In genomic region chr2:97796465-97797126, GRCh38 we compare ENCODE assay signal across 25 cellular contexts.
DNase-seq lines count a peak whose midpoint lies in the region; FAIRE-seq and TF ChIP-seq lines count a peak whose summit lies in the region.
"Had no signal": no experiment of that assay in that cellular context is flagged by ENCODE, and none has a peak within 500 bp of the region (broad histone marks: within the 10 kb centered on the region; RNA-seq: fewer than 3 reads in every experiment).

No MANE protein-coding gene starts in this region.

- H3K4me3 Mint-ChIP-seq in neural crest cell: no peak overlapping the region
- H3K4me3 Mint-ChIP-seq: CD14-positive monocyte; CD4-positive, alpha-beta T cell; CD8-positive, alpha-beta memory T cell had no signal

- H3K27me3 ChIP-seq in ectodermal cell (ENCODE audit: control insufficient read depth, insufficient read depth, low read length, poor library complexity, severe bottlenecking) (no peaks in the 10 kb centered on the region), prostate gland (replicated peaks; ENCODE audit: insufficient read depth) (no peaks in the 10 kb centered on the region)
- H3K27me3 ChIP-seq: BE2C; BLaER1 treated with 17β-estradiol and CSF1 and Interleukin-3, amounts not matched to agents 10 nM and 100 nM had no signal

- intact Hi-C loops in prostate gland (cut with DNase I): no loop called here

- H3K4me3 ChIP-seq in ectodermal cell (ENCODE audit: insufficient read depth, low read depth, low read length) (no peak overlapping the region), prostate gland (no peak overlapping the region)
- H3K4me3 ChIP-seq: A549; BLaER1 treated with 17β-estradiol and CSF1 and Interleukin-3, amounts not matched to agents 10 nM and 100 nM; GM23248 had no signal

- H3K36me3 ChIP-seq in ectodermal cell (ENCODE audit: control insufficient read depth, insufficient read depth, low read length) (peaks cover 13% of the 10 kb centered on the region), prostate gland (no peaks in the 10 kb centered on the region)
- H3K36me3 ChIP-seq: BE2C had no signal

- no peaks in the 10 kb centered on the region for H3K4me1 ChIP-seq in ectodermal cell (ENCODE audit: control insufficient read depth, insufficient read depth, low read length)
- H3K4me1 ChIP-seq in prostate gland (replicated peaks): no peaks in the 10 kb centered on the region
- H3K4me1 ChIP-seq: A549; BE2C; BLaER1 treated with 17β-estradiol and CSF1 and Interleukin-3, amounts not matched to agents 10 nM and 100 nM had no signal

- WGBS in ectodermal cell, 2 experiments: 93 to 98% methylated on average over 2 of the region's 2 CpGs
- WGBS in prostate gland: 40% methylated on average over 2 of the region's 2 CpGs

- TF ChIP-seq CTCF in neural crest cell (conservative IDR thresholded peaks at IDR 0.05): no peak
- TF ChIP-seq CTCF in prostate gland (IDR thresholded peaks at IDR 0.05): no peak

- DNase-seq in GM18507 (ENCODE audit: extremely low spot score, insufficient read length, low read depth) (no peak), amniotic epithelial cell (ENCODE audit: low read depth) (peak; percentile 20), neural crest cell (ENCODE audit: low read depth, low spot score) (no peak), superior temporal gyrus (ENCODE audit: extremely low spot score) (no peak), prostate gland (ENCODE audit: low spot score) (no peak)
- no peak for DNase-seq in stimulated activated CD4-positive, alpha-beta T cell treated with anti-CD3 and anti-CD28 coated beads, Interleukin-4, amount 100 ng/mL, for 4 hours
- DNase-seq: 8988T; ACHN; AML-193; BE2C; CD4-positive, alpha-beta T cell; CD8-positive, alpha-beta memory T cell; DMS 273 treated with DMSO at 0.1 percent for 48 hours; DND-41; GM23248; H7; HCEC 1CT had no signal

- H3K27ac ChIP-seq in ectodermal cell (ENCODE audit: insufficient read depth, low read depth, low read length, poor library complexity, severe bottlenecking): peak overlapping the region; percentile 13
- no peak overlapping the region for H3K27ac ChIP-seq in prostate gland
- H3K27ac ChIP-seq: A549; BLaER1 treated with 17β-estradiol and CSF1 and Interleukin-3, amounts not matched to agents 10 nM and 100 nM; GM23248 had no signal

- TF ChIP-seq POLR2A in prostate gland (IDR thresholded peaks at IDR 0.05): no peak

- peak; percentile 24 for FAIRE-seq in GM18507 (lab: Jason Lieb, UNC)
- FAIRE-seq: A549, D721Med, GM12892, GM19239, H1 had no signal

- no peaks in the 10 kb centered on the region for H3K27me3 Mint-ChIP-seq in neural crest cell (ENCODE audit: low read depth)
- H3K27me3 Mint-ChIP-seq: CD4-positive, alpha-beta T cell; CD8-positive, alpha-beta memory T cell had no signal

- peaks cover 17% of the 10 kb centered on the region for H3K36me3 Mint-ChIP-seq in neural crest cell (ENCODE audit: low read depth)

- H3K9me3 Mint-ChIP-seq in neural crest cell: no peaks in the 10 kb centered on the region
- H3K9me3 Mint-ChIP-seq: CD14-positive monocyte; CD4-positive, alpha-beta T cell; CD8-positive, alpha-beta memory T cell had no signal

- H3K4me1 Mint-ChIP-seq in neural crest cell: no peaks in the 10 kb centered on the region
- H3K4me1 Mint-ChIP-seq: CD14-positive monocyte; CD8-positive, alpha-beta memory T cell had no signal

- H3K9me3 ChIP-seq in ectodermal cell (ENCODE audit: control insufficient read depth, low read length) (no peaks in the 10 kb centered on the region), prostate gland (no peaks in the 10 kb centered on the region)
- H3K9me3 ChIP-seq: A549, BE2C had no signal

- peak overlapping the region; percentile 45 for H3K27ac Mint-ChIP-seq in neural crest cell (ENCODE audit: unreplicated experiment)
- H3K27ac Mint-ChIP-seq: CD14-positive monocyte; CD4-positive, alpha-beta T cell had no signal
